ENCODE assay signal across 8 cellular contexts in genomic region chr17:31093866-31094599, GRCh38. TPM values are rescaled to one million over a fixed set of nuclear protein-coding genes. Genes with fewer than 3 reads are reported as not detected.
DNase-seq lines count a peak whose midpoint lies in the region; TF ChIP-seq lines count a peak whose summit lies in the region.

No MANE protein-coding gene starts in this region.

- H3K27me3 Mint-ChIP-seq in glutamatergic neuron (ENCODE audit: unreplicated experiment): peaks cover 3% of the 10 kb centered on the region

- H3K9me2 ChIP-seq in SU-DHL-6 (replicated peaks; ENCODE audit: insufficient read depth, low read length): no peaks in the 10 kb centered on the region

- no peaks in the 10 kb centered on the region for H3K27me3 ChIP-seq in SU-DHL-6 (ENCODE audit: low read length)

- DNase-seq in NCI-H748 (lab: John Stamatoyannopoulos, UW; ENCODE audit: unreplicated experiment) (peak; percentile 33), NCI-H748 treated with DMSO at 0.1 percent for 48 hours (lab: John Stamatoyannopoulos, UW) (no peak), glutamatergic neuron (peak; percentile 19), cerebellum (ENCODE audit: low spot score) (no peak), NCI-H1436 (lab: John Stamatoyannopoulos, UW) (no peak), NCI-H2196 (lab: John Stamatoyannopoulos, UW; ENCODE audit: unreplicated experiment) (no peak)

- no peaks in the 10 kb centered on the region for H3K9me3 ChIP-seq in SU-DHL-6 (ENCODE audit: insufficient read depth, low read length)

- H3K4me2 ChIP-seq in SU-DHL-6 (ENCODE audit: low read depth, low read length, poor library complexity, severe bottlenecking): peak overlapping the region; percentile 85

- H3K4me1 Mint-ChIP-seq in glutamatergic neuron (ENCODE audit: low read depth, unreplicated experiment): peaks cover 5% of the 10 kb centered on the region

- H3K4me3 ChIP-seq in SU-DHL-6 (ENCODE audit: insufficient read depth, low read length, poor library complexity, severe bottlenecking) (peak overlapping the region; percentile 90), skin epidermis (peak overlapping the region; percentile 68 to 99 (median 95))

- peak overlapping the region; percentile 72 for H3K27ac Mint-ChIP-seq in glutamatergic neuron (ENCODE audit: unreplicated experiment)

- no peaks in the 10 kb centered on the region for H3K36me3 ChIP-seq in SU-DHL-6 (ENCODE audit: low read length)

- peaks cover 22% of the 10 kb centered on the region for H3K79me2 ChIP-seq in SU-DHL-6 (ENCODE audit: insufficient read depth, low read length)

- no peaks in the 10 kb centered on the region for H3K36me3 Mint-ChIP-seq in glutamatergic neuron (ENCODE audit: unreplicated experiment)

- H3F3A ChIP-seq in SU-DHL-6 (ENCODE audit: insufficient read depth): peaks cover 18% of the 10 kb centered on the region

- H4K20me1 ChIP-seq in SU-DHL-6 (ENCODE audit: low read depth, low read length): no peaks in the 10 kb centered on the region

- H3K27ac ChIP-seq in SU-DHL-6 (ENCODE audit: low read depth, low read length): no peak overlapping the region
- H3K27ac ChIP-seq in skin epidermis: peak overlapping the region in 20 of 21 experiments; percentile 65 to 96 (median 92)

- TF ChIP-seq CTCF in SU-DHL-6 (IDR thresholded peaks at IDR 0.05; ENCODE audit: insufficient read depth, low read length, poor library complexity, severe bottlenecking) (no peak), glutamatergic neuron (IDR thresholded peaks at IDR 0.05; ENCODE audit: partially characterized antibody, unreplicated experiment) (peak; percentile 15)

- H2AFZ ChIP-seq in SU-DHL-6 (ENCODE audit: low read depth, low read length, severe bottlenecking): peak overlapping the region; percentile 75

- peaks cover 8% of the 10 kb centered on the region for H3K9me3 Mint-ChIP-seq in glutamatergic neuron (ENCODE audit: unreplicated experiment)

- peak overlapping the region; percentile 83 for H3K4me3 Mint-ChIP-seq in glutamatergic neuron (ENCODE audit: unreplicated experiment)

- H3K9ac ChIP-seq in SU-DHL-6 (ENCODE audit: low read length): peak overlapping the region; percentile 78

RNA-seq across cellular contexts. Expression of gene NF1, which starts 0.7 kb away (rescaled TPM):
- total RNA-seq in glutamatergic neuron (ENCODE audit: unreplicated experiment) (87.6 TPM), cerebellum (176 TPM)

Comparison
In these comparisons a context has a peak if more than half of its experiments do, and no peak if none do; other contexts are left out.
1. DNase-seq: peak in NCI-H748 (single experiment) and glutamatergic neuron (single experiment); none in NCI-H748 treated with DMSO at 0.1 percent for 48 hours (single experiment), cerebellum (single experiment), NCI-H1436 (single experiment) and NCI-H2196 (single experiment).